1 cellular context compared by ENCODE assay signal in the genomic region with DNA sequence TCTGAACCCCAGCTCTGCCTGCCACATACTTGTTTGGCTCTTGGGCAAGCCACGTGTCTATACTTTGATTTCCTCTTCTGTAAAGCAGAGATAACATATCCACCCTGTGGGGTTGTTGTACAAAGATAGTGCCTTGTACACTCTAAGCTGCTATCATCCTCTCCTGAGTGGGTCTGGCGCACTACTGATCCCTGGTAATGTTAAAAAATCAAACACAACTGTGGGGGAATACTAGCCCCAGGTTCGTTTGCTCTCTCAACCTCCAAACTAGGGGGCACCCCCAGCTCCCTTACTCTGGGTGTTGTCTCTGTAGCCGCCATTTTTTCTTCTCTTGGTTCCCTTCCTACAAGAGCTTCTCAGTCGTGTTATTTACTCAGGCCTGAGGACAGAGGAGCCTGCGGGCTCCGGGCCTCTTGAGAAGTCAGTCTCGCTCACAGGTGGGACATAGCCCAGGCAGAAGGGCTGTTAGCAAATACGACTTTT.
TF ChIP-seq lines count a peak whose summit lies in the region.

No MANE protein-coding gene starts in this region.

TF ChIP-seq in WTC11, 78 proteins besides CTCF, POLR2A, EP300 and RAD21 (continued from another document):
- TF ChIP-seq, protein P1, sequence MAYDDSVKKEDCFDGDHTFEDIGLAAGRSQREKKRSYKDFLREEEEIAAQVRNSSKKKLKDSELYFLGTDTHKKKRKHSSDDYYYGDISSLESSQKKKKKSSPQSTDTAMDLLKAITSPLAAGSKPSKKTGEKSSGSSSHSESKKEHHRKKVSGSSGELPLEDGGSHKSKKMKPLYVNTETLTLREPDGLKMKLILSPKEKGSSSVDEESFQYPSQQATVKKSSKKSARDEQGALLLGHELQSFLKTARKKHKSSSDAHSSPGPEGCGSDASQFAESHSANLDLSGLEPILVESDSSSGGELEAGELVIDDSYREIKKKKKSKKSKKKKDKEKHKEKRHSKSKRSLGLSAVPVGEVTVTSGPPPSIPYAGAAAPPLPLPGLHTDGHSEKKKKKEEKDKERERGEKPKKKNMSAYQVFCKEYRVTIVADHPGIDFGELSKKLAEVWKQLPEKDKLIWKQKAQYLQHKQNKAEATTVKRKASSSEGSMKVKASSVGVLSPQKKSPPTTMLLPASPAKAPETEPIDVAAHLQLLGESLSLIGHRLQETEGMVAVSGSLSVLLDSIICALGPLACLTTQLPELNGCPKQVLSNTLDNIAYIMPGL (CRISPR knock-in tag; IDR thresholded peaks at IDR 0.05), result no peak
- TF ChIP-seq NR1H2 (CRISPR knock-in tag; IDR thresholded peaks at IDR 0.05) (no peak), SP1 (CRISPR knock-in tag; conservative IDR thresholded peaks at IDR 0.05) (no peak), NFATC4 (CRISPR knock-in tag; IDR thresholded peaks at IDR 0.05) (no peak)
